Comparison of ENCODE assay signal across 8 cellular contexts in the genomic region with DNA sequence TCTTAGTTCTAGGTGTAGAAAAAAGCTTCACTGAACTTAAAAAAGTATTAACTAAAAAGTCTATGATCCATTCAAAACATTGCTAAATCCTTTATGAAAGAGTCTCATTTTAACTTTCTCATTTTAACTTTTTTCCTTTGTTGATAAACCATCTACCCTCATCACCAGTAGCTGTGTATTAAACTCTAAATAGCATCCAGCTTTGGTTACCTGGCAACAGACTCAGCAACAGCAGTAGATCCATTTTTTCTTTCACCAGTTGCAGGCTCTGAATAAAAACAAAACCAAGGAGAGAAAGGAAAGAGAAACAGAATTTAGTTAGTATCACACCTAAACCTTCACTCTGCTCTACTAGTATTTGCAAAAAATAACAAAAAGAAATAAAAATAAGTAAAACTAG. TPM values are rescaled to one million over a fixed set of nuclear protein-coding genes. Genes with fewer than 3 reads are reported as not detected.
A peak's percentile ranks its signal among the peaks of the same experiment; 100 is the strongest.
DNase-seq lines count a peak whose midpoint lies in the region; ATAC-seq, FAIRE-seq and TF ChIP-seq lines count a peak whose summit lies in the region.

No MANE protein-coding gene starts in this region.

- H3K27me3 ChIP-seq in esophagus muscularis mucosa: no peaks in the 10 kb centered on the region

- ATAC-seq in stimulated activated naive CD8-positive, alpha-beta T cell treated with anti-CD3 and anti-CD28 coated beads, Interleukin-15, Interleukin-2, amounts not matched to agents 100 U/mL and 50 U/mL, for 24 hours: peak; percentile 70
- no peak for ATAC-seq in GM19324 (IDR thresholded peaks at IDR 0.05; ENCODE audit: low FRiP score, unreplicated experiment)

- H3K9me3 ChIP-seq in esophagus muscularis mucosa: no peaks in the 10 kb centered on the region

- H3K27ac ChIP-seq in esophagus muscularis mucosa (replicated peaks in 1 of 4): peak overlapping the region; percentile 63 to 77 (median 74)

- TF ChIP-seq CTCF in esophagus muscularis mucosa (IDR thresholded peaks at IDR 0.05): no peak

- H3K36me3 ChIP-seq in esophagus muscularis mucosa: peaks cover 5 to 54% (median 44%) of the 10 kb centered on the region in 4 donors

- H3K4me1 ChIP-seq in esophagus muscularis mucosa: peaks cover 0 to 16% (median 15%) of the 10 kb centered on the region in 4 donors

- intact Hi-C loops in esophagus muscularis mucosa (cut with DNase I): no loop called here

- no peak overlapping the region for H3K4me3 ChIP-seq in esophagus muscularis mucosa

- TF ChIP-seq POLR2A in esophagus muscularis mucosa (IDR thresholded peaks at IDR 0.05; ENCODE audit: low read depth): no peak

- DNase-seq in SIG-M5 treated with dmso at 0.1 percent for 504 hours (lab: John Stamatoyannopoulos, UW; ENCODE audit: unreplicated experiment) (peak; percentile 13), SIG-M5 (lab: John Stamatoyannopoulos, UW) (no peak), RCC 7860 (ENCODE audit: low spot score) (peak; percentile 57), esophagus muscularis mucosa (ENCODE audit: extremely low spot score) (no peak), 8988T (no peak), HuH-7 (ENCODE audit: low spot score) (no peak)
- DNase-seq in stimulated activated naive CD8-positive, alpha-beta T cell treated with anti-CD3 and anti-CD28 coated beads, Interleukin-15, Interleukin-2, amounts not matched to agents 100 U/mL and 50 U/mL, for 24 hours: no peak

- FAIRE-seq in RCC 7860 (lab: Jason Lieb, UNC): no peak

- TF ChIP-seq EP300 in esophagus muscularis mucosa (IDR thresholded peaks at IDR 0.05): no peak

RNA-seq across cellular contexts. Expression of gene TP53BP1, which starts 51.6 kb away (rescaled TPM):
- 10 to 100 TPM; 24.7 to 29.9 (median 27.0) TPM for total RNA-seq in esophagus muscularis mucosa

Comparison
In these comparisons a context has a peak if more than half of its experiments do, and no peak if none do; other contexts are left out.
1. DNase-seq: peak in SIG-M5 treated with dmso at 0.1 percent for 504 hours (single experiment) and RCC 7860 (single experiment); none in SIG-M5 (single experiment), esophagus muscularis mucosa (single experiment), stimulated activated naive CD8-positive, alpha-beta T cell treated with anti-CD3 and anti-CD28 coated beads, Interleukin-15, Interleukin-2, amounts not matched to agents 100 U/mL and 50 U/mL, for 24 hours (single experiment), 8988T (single experiment) and HuH-7 (single experiment).